In the genomic region with DNA sequence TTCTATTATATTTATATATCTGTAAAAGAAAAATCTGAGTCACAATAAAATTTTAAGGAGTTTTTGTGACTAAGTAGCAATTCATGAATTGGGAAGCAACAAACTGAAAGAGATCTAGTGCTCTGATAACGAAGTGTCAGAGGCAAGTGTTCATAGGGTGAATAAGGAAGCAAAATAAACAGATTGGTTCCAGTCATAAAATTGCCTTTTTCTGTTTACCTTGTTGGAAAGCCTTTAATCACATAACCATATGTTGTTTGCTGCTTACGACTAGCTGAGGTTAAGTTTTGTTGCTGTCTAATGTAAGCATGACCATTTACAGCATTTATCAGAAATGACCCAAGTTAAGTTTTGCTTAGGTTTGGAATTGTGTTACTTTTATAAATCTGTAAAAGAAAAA, we compare ENCODE assay signal across 18 cellular contexts.
"Had no signal": no experiment of that assay in that cellular context is flagged by ENCODE, and none has a peak within 500 bp of the region (broad histone marks: within the 10 kb centered on the region; RNA-seq: fewer than 3 reads in every experiment).

No MANE protein-coding gene starts in this region.

- ATAC-seq: activated CD8-positive, alpha-beta T cell treated with anti-CD3 and anti-CD28 coated beads for 36 hours; activated T-helper 17 cell treated with anti-CD3 and anti-CD28 coated beads, Interleukin-2, amount 50 U/mL, for 72 hours; lower lobe of right lung; stimulated activated naive B cell treated with anti-CD40 and anti-IgM and Interleukin-4, amounts not matched to agents 10 μg/mL and 1 μg/mL and 100 μg/mL, for 72 hours; upper lobe of right lung had no signal

- H3K4me3 ChIP-seq: cardiac muscle cell, lower lobe of right lung, upper lobe of right lung had no signal

- DNase-seq: activated CD4-positive, alpha-beta T cell treated with anti-CD3 and anti-CD28 coated beads, Interleukin-2, amount 10 ng/mL, durations not matched to agents 24 days and 14 days; activated CD4-positive, CD25-positive, alpha-beta regulatory T cell; activated CD8-positive, alpha-beta T cell treated with anti-CD3 and anti-CD28 coated beads for 36 hours; activated naive CD4-positive, alpha-beta T cell; activated naive CD8-positive, alpha-beta T cell treated with anti-CD3 and anti-CD28 coated beads for 36 hours; activated T-cell treated with anti-CD3 and anti-CD28 coated beads, Interleukin-2, amount 50 U/mL, for 1 hour; amniotic stem cell; endodermal cell; hypothalamus; islet precursor cell; lower lobe of right lung; nucleus accumbens; posterior cingulate gyrus; retina; stimulated activated naive B cell treated with anti-CD40 and anti-IgM and Interleukin-4, amounts not matched to agents 10 μg/mL and 1 μg/mL and 100 μg/mL, for 72 hours; upper lobe of right lung had no signal
